1 cellular context compared by ENCODE assay signal in genomic region chr10:68135922-68136718, GRCh38.
TF ChIP-seq lines count a peak whose summit lies in the region.

No MANE protein-coding gene starts in this region.

TF ChIP-seq in K562, 482 proteins besides CTCF, POLR2A, EP300 and RAD21:
- TF ChIP-seq ERF (CRISPR knock-in tag; IDR thresholded peaks at IDR 0.05) (no peak), ZNF407 (IDR thresholded peaks at IDR 0.05; ENCODE audit: low read depth) (no peak), SMC3 (conservative IDR thresholded peaks at IDR 0.05; ENCODE audit: insufficient read depth, low read depth, low read length) (no peak), RFX1 (IDR thresholded peaks at IDR 0.05) (no peak), RBM22 (IDR thresholded peaks at IDR 0.05; ENCODE audit: low read depth, low read length, poor library complexity, severe bottlenecking) (no peak), TARDBP (IDR thresholded peaks at IDR 0.05) (no peak), ZFPM2 (CRISPR knock-in tag; IDR thresholded peaks at IDR 0.05) (no peak), NONO (IDR thresholded peaks at IDR 0.05; ENCODE audit: low read depth in 2 of 2, low read length in 1 of 2) (no peak)
